ENCODE assay signal across 18 cellular contexts in genomic region chr17:27475981-27476895, GRCh38. TPM values are rescaled to one million over a fixed set of nuclear protein-coding genes. Genes with fewer than 3 reads are reported as not detected.
DNase-seq lines count a peak whose midpoint lies in the region; ATAC-seq, FAIRE-seq and TF ChIP-seq lines count a peak whose summit lies in the region.
"Had no signal": no experiment of that assay in that cellular context is flagged by ENCODE, and none has a peak within 500 bp of the region (broad histone marks: within the 10 kb centered on the region; RNA-seq: fewer than 3 reads in every experiment).

No MANE protein-coding gene starts in this region.

- no peak overlapping the region for H2AFZ ChIP-seq in H1 (ENCODE audit: low read length)

- FAIRE-seq in H1 (lab: Jason Lieb, UNC) (no peak), urothelium cell line (lab: Jason Lieb, UNC) (no peak)
- FAIRE-seq: D721Med had no signal

- ATAC-seq in stimulated activated memory B cell treated with anti-CD40 and anti-IgM and Interleukin-4, amounts not matched to agents 10 μg/mL and 1 μg/mL and 100 μg/mL, for 72 hours: no peak
- ATAC-seq: HCT116, PC-3, right lobe of liver had no signal

- no peak overlapping the region for H3K27ac ChIP-seq in H1 (ENCODE audit: low read depth, low read length)
- H3K27ac ChIP-seq: neutrophil, right lobe of liver, SJSA1, thoracic aorta had no signal

- no peak overlapping the region; a peak in 2 of 4 replicates for H3K4me2 ChIP-seq in H1 (ENCODE audit: insufficient read depth in 1 of 2, low read depth in 2 of 2, low read length in 2 of 2)

- no peak for DNase-seq in activated naive CD4-positive, alpha-beta T cell treated with anti-CD3 and anti-CD28 coated beads, Interleukin-2, amount 10 ng/mL, durations not matched to agents 7 days and 5 days
- DNase-seq in activated naive CD4-positive, alpha-beta T cell treated with anti-CD3 and anti-CD28 coated beads, Interleukin-2, amount 50 U/mL, for 16 hours: no peak
- DNase-seq in NCI-H69 (lab: John Stamatoyannopoulos, UW) (peak; percentile 56), H1 (ENCODE audit: low read depth in 1 of 2, low spot score in 2 of 2) (no peak), urothelium cell line (ENCODE audit: low spot score) (no peak), NCI-H146 (lab: John Stamatoyannopoulos, UW) (no peak), GF-D8 (lab: John Stamatoyannopoulos, UW) (no peak)
- DNase-seq: effector CD4-positive, alpha-beta T cell; NCI-H187 treated with DMSO at 0.1 percent for 48 hours; NCI-H510A treated with DMSO at 0.1 percent for 48 hours; PC-3 had no signal

- no peak for TF ChIP-seq POLR2A in H1 (IDR thresholded peaks at IDR 0.05; ENCODE audit: control extremely low read depth in 1 of 2, low read depth in 2 of 2, low read length in 2 of 2)

- no peak overlapping the region for H4K8ac ChIP-seq in H1 (ENCODE audit: extremely low read depth, insufficient read depth, low read length)

- peak overlapping the region; percentile 97 for H3K27ac Mint-ChIP-seq in activated naive CD4-positive, alpha-beta T cell treated with anti-CD3 and anti-CD28 coated beads, Interleukin-2, amount 10 ng/mL, durations not matched to agents 7 days and 5 days
- H3K27ac Mint-ChIP-seq in stimulated activated memory B cell treated with anti-CD40 and anti-IgM and Interleukin-4, amounts not matched to agents 10 μg/mL and 1 μg/mL and 100 μg/mL, for 72 hours: peak overlapping the region; percentile 88

- H3K36me3 ChIP-seq in H1 (ENCODE audit: control insufficient read depth in 2 of 4, insufficient read depth in 4 of 4, low read length in 3 of 4): no peaks in the 10 kb centered on the region
- H3K36me3 ChIP-seq: neutrophil, right lobe of liver, SJSA1, thoracic aorta had no signal

- peak overlapping the region; percentile 20; the same call in 1 of the 2 replicates for H3K18ac ChIP-seq in H1 (ENCODE audit: extremely low read depth, low read length)

- TF ChIP-seq EP300 in H1 (IDR thresholded peaks at IDR 0.05; ENCODE audit: borderline replicate concordance in 1 of 2, low read depth in 2 of 2, low read length in 2 of 2): no peak

- H2BK12ac ChIP-seq in H1 (ENCODE audit: low read depth, low read length): no peak overlapping the region

- H4K91ac ChIP-seq in H1 (replicated peaks; ENCODE audit: insufficient read length, low read length): no peak overlapping the region

- no peak overlapping the region for H3K23ac ChIP-seq in H1 (ENCODE audit: insufficient read length)

- peaks cover 96% of the 10 kb centered on the region for H3K4me1 Mint-ChIP-seq in activated naive CD4-positive, alpha-beta T cell treated with anti-CD3 and anti-CD28 coated beads, Interleukin-2, amount 10 ng/mL, durations not matched to agents 7 days and 5 days
- H3K4me1 Mint-ChIP-seq in stimulated activated memory B cell treated with anti-CD40 and anti-IgM and Interleukin-4, amounts not matched to agents 10 μg/mL and 1 μg/mL and 100 μg/mL, for 72 hours: peaks cover 96% of the 10 kb centered on the region

- H2BK20ac ChIP-seq in H1 (ENCODE audit: low read length): 0 out of 2 replicates have a peak overlapping the region, but pooled peaks have one; percentile 43

- H2BK15ac ChIP-seq in H1 (ENCODE audit: low read length): no peak overlapping the region; the same call in 1 of the 2 replicates

- H2AK5ac ChIP-seq in H1 (ENCODE audit: low read depth, low read length): no peak overlapping the region; the same call in 1 of the 2 replicates

- no peak overlapping the region for H3K56ac ChIP-seq in H1 (replicated peaks; ENCODE audit: insufficient read length, low read depth, low read length)

- H3K9me3 ChIP-seq in H1 (ENCODE audit: insufficient read depth in 2 of 2, low read depth in 1 of 2, low read length in 1 of 2): no peaks in the 10 kb centered on the region
- H3K9me3 ChIP-seq: neutrophil, right lobe of liver, SJSA1, thoracic aorta had no signal

- no peak for TF ChIP-seq RAD21 in H1 (IDR thresholded peaks at IDR 0.05 in 1 of 2, conservative IDR thresholded peaks at IDR 0.05 in 1 of 2; ENCODE audit: low read depth in 2 of 2, low read length in 2 of 2)

- H3K79me1 ChIP-seq in H1 (ENCODE audit: low read depth, low read length): peaks cover 11% of the 10 kb centered on the region; the same call in 1 of the 2 replicates

- peaks cover 0 to 6% of the 10 kb centered on the region in 2 experiments for H4K20me1 ChIP-seq in H1 (replicated peaks in 1 of 2; ENCODE audit: control insufficient read depth in 1 of 2, insufficient read depth in 2 of 2, low read length in 2 of 2)

- CTCF ChIA-PET in activated naive CD4-positive, alpha-beta T cell treated with anti-CD3 and anti-CD28 coated beads, Interleukin-2, amount 10 ng/mL, durations not matched to agents 7 days and 5 days (lab: Charles Lee): interaction anchor here (1.6 kb wide), 1 partner anchor 104 kb away, joined by 3 read pairs; no protein-coding TSS in a partner anchor
- CTCF ChIA-PET in H1 (lab: Charles Lee; ENCODE audit: partially characterized antibody): interaction anchor here (1.0 to 2.4 kb wide), 8 partner anchors 10 to 124 kb away, joined by 3 to 5 read pairs (median 3); no protein-coding TSS in a partner anchor

- H3K4me3 ChIP-seq in H1 (ENCODE audit: extremely low read depth in 1 of 4, insufficient read depth in 2 of 4, low read depth in 3 of 4, low read length in 4 of 4): no peak overlapping the region
- H3K4me3 ChIP-seq: right lobe of liver, SJSA1, thoracic aorta had no signal

- peak overlapping the region; percentile 69; the same call in 1 of the 2 replicates for H2BK5ac ChIP-seq in H1 (ENCODE audit: low read depth, low read length)

- no peaks in the 10 kb centered on the region for H3K27me3 ChIP-seq in H1 (replicated peaks in 1 of 4; ENCODE audit: control insufficient read depth in 3 of 4, extremely low read depth in 1 of 4, insufficient read depth in 3 of 4, low read length in 3 of 4)
- H3K27me3 ChIP-seq: neutrophil, right lobe of liver, SJSA1 had no signal

- H3K27me3 Mint-ChIP-seq in activated naive CD4-positive, alpha-beta T cell treated with anti-CD3 and anti-CD28 coated beads, Interleukin-2, amount 10 ng/mL, durations not matched to agents 7 days and 5 days: no peaks in the 10 kb centered on the region
- no peaks in the 10 kb centered on the region for H3K27me3 Mint-ChIP-seq in stimulated activated memory B cell treated with anti-CD40 and anti-IgM and Interleukin-4, amounts not matched to agents 10 μg/mL and 1 μg/mL and 100 μg/mL, for 72 hours

- H3K4me3 Mint-ChIP-seq in activated naive CD4-positive, alpha-beta T cell treated with anti-CD3 and anti-CD28 coated beads, Interleukin-2, amount 10 ng/mL, durations not matched to agents 7 days and 5 days: peak overlapping the region; percentile 66
- H3K4me3 Mint-ChIP-seq in stimulated activated memory B cell treated with anti-CD40 and anti-IgM and Interleukin-4, amounts not matched to agents 10 μg/mL and 1 μg/mL and 100 μg/mL, for 72 hours: no peak overlapping the region

- no peak for TF ChIP-seq CTCF in H1 (IDR thresholded peaks at IDR 0.05; ENCODE audit: control extremely low read depth in 1 of 3, insufficient read depth in 1 of 3, low read depth in 1 of 3, low read length in 3 of 3)

- 86% methylated on average over 14 of the region's 14 CpGs; no CpG with 5 or more reads in 1 of the 2 experiments for WGBS in H1 (ENCODE audit: extremely low coverage in 1 of 2, insufficient coverage in 1 of 2, insufficient read length in 1 of 2, insufficient replicate concordance in 2 of 2, low coverage in 1 of 2, low lambda C conversion rate in 2 of 2, missing lambda C conversion rate in 1 of 2), 2 experiments

- H3K23me2 ChIP-seq in H1 (ENCODE audit: low read depth, low read length): no peaks in the 10 kb centered on the region

- no peak overlapping the region for H3K4ac ChIP-seq in H1 (replicated peaks; ENCODE audit: insufficient read length, low read depth, low read length)

- H3K4me1 ChIP-seq in H1 (replicated peaks in 1 of 4; ENCODE audit: control insufficient read depth in 3 of 4, insufficient read depth in 4 of 4, low read length in 3 of 4): peaks cover 9 to 31% (median 25%) of the 10 kb centered on the region in 4 experiments

- no peak overlapping the region for H2BK120ac ChIP-seq in H1 (replicated peaks; ENCODE audit: low read depth, low read length)

- H3K9me3 Mint-ChIP-seq in activated naive CD4-positive, alpha-beta T cell treated with anti-CD3 and anti-CD28 coated beads, Interleukin-2, amount 10 ng/mL, durations not matched to agents 7 days and 5 days: no peaks in the 10 kb centered on the region
- no peaks in the 10 kb centered on the region for H3K9me3 Mint-ChIP-seq in stimulated activated memory B cell treated with anti-CD40 and anti-IgM and Interleukin-4, amounts not matched to agents 10 μg/mL and 1 μg/mL and 100 μg/mL, for 72 hours

- H3K79me2 ChIP-seq in H1 (ENCODE audit: control insufficient read depth in 1 of 2, insufficient read depth in 2 of 2, low read length in 2 of 2): peaks cover 0 to 92% of the 10 kb centered on the region in 2 experiments; a peak in 3 of 4 replicates

- no peak overlapping the region for H3K14ac ChIP-seq in H1 (ENCODE audit: insufficient read length)

- POLR2A ChIA-PET in H1 (lab: Charles Lee; ENCODE audit: partially characterized antibody): no interaction called here

- peaks cover 8% of the 10 kb centered on the region for H3K36me3 Mint-ChIP-seq in activated naive CD4-positive, alpha-beta T cell treated with anti-CD3 and anti-CD28 coated beads, Interleukin-2, amount 10 ng/mL, durations not matched to agents 7 days and 5 days
- H3K36me3 Mint-ChIP-seq in stimulated activated memory B cell treated with anti-CD40 and anti-IgM and Interleukin-4, amounts not matched to agents 10 μg/mL and 1 μg/mL and 100 μg/mL, for 72 hours: no peaks in the 10 kb centered on the region

- H4K5ac ChIP-seq in H1 (ENCODE audit: insufficient read length, low read depth, low read length): no peak overlapping the region

- H3K9ac ChIP-seq in H1 (replicated peaks in 1 of 4; ENCODE audit: extremely low read depth in 1 of 4, low read depth in 3 of 4, low read length in 3 of 4): no peak overlapping the region

TF ChIP-seq in H1, 55 proteins besides CTCF, POLR2A, EP300 and RAD21 (continues in another document):
- TF ChIP-seq PHF8 (conservative IDR thresholded peaks at IDR 0.05; ENCODE audit: low read depth, low read length) (no peak), CHD2 (IDR thresholded peaks at IDR 0.05; ENCODE audit: low read length) (no peak), POU5F1 (IDR thresholded peaks at IDR 0.05; ENCODE audit: low read depth, low read length) (no peak), KDM1A (IDR thresholded peaks at IDR 0.05; ENCODE audit: borderline replicate concordance, low read length) (no peak), SP2 (IDR thresholded peaks at IDR 0.05; ENCODE audit: low read length) (no peak)

RNA-seq across cellular contexts. Expression of gene KSR1, which starts 20.0 kb away (rescaled TPM):
- total RNA-seq in H1 (2021; fragmentation: NEBNext Ultra II Directional; extraction: Animal tissue kit (Norgen Biotek cat#: 25700)): 33.9 and 34.7 TPM in 2 replicates
- polyA plus RNA-seq in H1 (2011; rRNA removed): 14.1 and 26.8 TPM in 2 replicates
- polyA plus RNA-seq in H1 (2011; cell fraction: cytosol; rRNA removed): 20.7 TPM
- polyA plus RNA-seq in H1 (2011; cell fraction: nucleus; rRNA removed): 87.7 TPM
- polyA plus RNA-seq in H1 (2012, experiment 1 of 2): 19.6 to 26.5 TPM (median 24.3 TPM) in 4 replicates
- 23.5 TPM for polyA plus RNA-seq in H1 (2012, experiment 2 of 2)
- polyA plus RNA-seq in H1 (2013, experiment 1 of 2): 21.2 TPM
- 21.5 TPM for polyA plus RNA-seq in H1 (2013, experiment 2 of 2)
- 30.5 and 37.0 TPM in 2 replicates for polyA minus RNA-seq in H1 (2011; rRNA and poly(A)+ RNA removed)
- polyA minus RNA-seq in H1 (2011; cell fraction: cytosol; rRNA and poly(A)+ RNA removed): 30.8 TPM
- 56.9 TPM for polyA minus RNA-seq in H1 (2011; cell fraction: nucleus; rRNA and poly(A)+ RNA removed)
